Comparison of ENCODE assay signal across 1 cellular context in the genomic region with DNA sequence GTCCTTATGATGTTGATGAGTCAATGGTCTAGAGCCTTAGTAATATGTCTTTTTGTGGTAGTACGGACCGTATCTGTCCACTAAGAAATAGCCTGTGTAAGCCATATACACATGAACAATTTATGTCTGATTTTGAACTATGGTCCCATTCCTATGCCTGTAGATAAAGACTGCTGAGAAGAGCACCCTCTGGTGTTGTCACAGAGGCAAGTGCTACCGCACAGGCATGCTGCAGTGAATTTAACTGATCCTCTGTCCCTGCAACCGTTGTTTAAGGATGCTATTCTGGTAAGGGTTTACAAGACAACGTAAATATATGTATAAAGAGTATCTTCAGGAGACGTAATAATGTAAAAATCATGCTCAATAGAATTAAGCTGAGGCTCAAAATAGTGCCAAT.
TF ChIP-seq lines count a peak whose summit lies in the region.

No MANE protein-coding gene starts in this region.

TF ChIP-seq in H1, 55 proteins besides CTCF, POLR2A, EP300 and RAD21:
- TF ChIP-seq SRF (IDR thresholded peaks at IDR 0.05; ENCODE audit: low read depth, low read length): no peak
- TF ChIP-seq, protein P1, sequence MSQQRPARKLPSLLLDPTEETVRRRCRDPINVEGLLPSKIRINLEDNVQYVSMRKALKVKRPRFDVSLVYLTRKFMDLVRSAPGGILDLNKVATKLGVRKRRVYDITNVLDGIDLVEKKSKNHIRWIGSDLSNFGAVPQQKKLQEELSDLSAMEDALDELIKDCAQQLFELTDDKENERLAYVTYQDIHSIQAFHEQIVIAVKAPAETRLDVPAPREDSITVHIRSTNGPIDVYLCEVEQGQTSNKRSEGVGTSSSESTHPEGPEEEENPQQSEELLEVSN (IDR thresholded peaks at IDR 0.05): no peak
- TF ChIP-seq BCL11A (IDR thresholded peaks at IDR 0.05; ENCODE audit: low read depth in 2 of 2, low read length in 2 of 2): no peak
- TF ChIP-seq KDM4A (IDR thresholded peaks at IDR 0.05; ENCODE audit: low read depth, low read length, severe bottlenecking): no peak
- TF ChIP-seq BRCA1 (IDR thresholded peaks at IDR 0.05; ENCODE audit: low read depth, low read length): no peak
- TF ChIP-seq RXRA (IDR thresholded peaks at IDR 0.05; ENCODE audit: insufficient read depth, low read depth, low read length): no peak
- TF ChIP-seq GABPA (IDR thresholded peaks at IDR 0.05; ENCODE audit: borderline replicate concordance, insufficient read depth, low read length): no peak
- TF ChIP-seq TBP (IDR thresholded peaks at IDR 0.05; ENCODE audit: low read depth, low read length): no peak
- TF ChIP-seq RFX5 (IDR thresholded peaks at IDR 0.05; ENCODE audit: borderline replicate concordance, low read depth, low read length): no peak
- TF ChIP-seq EZH2 (IDR thresholded peaks at IDR 0.05; ENCODE audit: low read depth, low read length, severe bottlenecking): no peak
- TF ChIP-seq SIRT6 (IDR thresholded peaks at IDR 0.05; ENCODE audit: low read length): no peak
- no peak for TF ChIP-seq PHF8 (conservative IDR thresholded peaks at IDR 0.05; ENCODE audit: low read depth, low read length)
- TF ChIP-seq GTF2F1 (IDR thresholded peaks at IDR 0.05; ENCODE audit: borderline replicate concordance, low read depth, low read length): no peak
- TF ChIP-seq TAF1 (IDR thresholded peaks at IDR 0.05; ENCODE audit: low read depth, low read length): no peak
- no peak for TF ChIP-seq SAP30 (IDR thresholded peaks at IDR 0.05; ENCODE audit: insufficient read depth, insufficient replicate concordance, low read length)
- TF ChIP-seq USF2 (IDR thresholded peaks at IDR 0.05; ENCODE audit: low read length): no peak
- TF ChIP-seq NRF1 (IDR thresholded peaks at IDR 0.05; ENCODE audit: low read depth, low read length): no peak
- TF ChIP-seq, protein P2, sequence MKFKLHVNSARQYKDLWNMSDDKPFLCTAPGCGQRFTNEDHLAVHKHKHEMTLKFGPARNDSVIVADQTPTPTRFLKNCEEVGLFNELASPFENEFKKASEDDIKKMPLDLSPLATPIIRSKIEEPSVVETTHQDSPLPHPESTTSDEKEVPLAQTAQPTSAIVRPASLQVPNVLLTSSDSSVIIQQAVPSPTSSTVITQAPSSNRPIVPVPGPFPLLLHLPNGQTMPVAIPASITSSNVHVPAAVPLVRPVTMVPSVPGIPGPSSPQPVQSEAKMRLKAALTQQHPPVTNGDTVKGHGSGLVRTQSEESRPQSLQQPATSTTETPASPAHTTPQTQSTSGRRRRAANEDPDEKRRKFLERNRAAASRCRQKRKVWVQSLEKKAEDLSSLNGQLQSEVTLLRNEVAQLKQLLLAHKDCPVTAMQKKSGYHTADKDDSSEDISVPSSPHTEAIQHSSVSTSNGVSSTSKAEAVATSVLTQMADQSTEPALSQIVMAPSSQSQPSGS (IDR thresholded peaks at IDR 0.05; ENCODE audit: low read length): no peak
- no peak for TF ChIP-seq MAFK (IDR thresholded peaks at IDR 0.05; ENCODE audit: low read depth, low read length)
